Comparison of ENCODE assay signal across 9 cellular contexts in genomic region chr22:50563410-50564160, GRCh38. TPM values are rescaled to one million over a fixed set of nuclear protein-coding genes. Genes with fewer than 3 reads are reported as not detected.
DNase-seq lines count a peak whose midpoint lies in the region; ATAC-seq, FAIRE-seq and TF ChIP-seq lines count a peak whose summit lies in the region.
"Had no signal": no experiment of that assay in that cellular context is flagged by ENCODE, and none has a peak within 500 bp of the region (broad histone marks: within the 10 kb centered on the region; RNA-seq: fewer than 3 reads in every experiment).

No MANE protein-coding gene starts in this region.

- peak overlapping the region; percentile 59 for H3K4me3 ChIP-seq in WERI-Rb-1 (ENCODE audit: low read depth, low read length)
- peak overlapping the region; percentile 30 to 97 (median 64) for H3K4me3 ChIP-seq in heart left ventricle

- no peaks in the 10 kb centered on the region for H3K27me3 ChIP-seq in WERI-Rb-1 (ENCODE audit: insufficient read depth, low read depth, severe bottlenecking)
- no peaks in the 10 kb centered on the region for H3K27me3 ChIP-seq in heart left ventricle

- no peak for TF ChIP-seq CTCF in WERI-Rb-1 (IDR thresholded peaks at IDR 0.05; ENCODE audit: low read depth, low read length)
- TF ChIP-seq CTCF in heart left ventricle (IDR thresholded peaks at IDR 0.05): no peak

- intact Hi-C loops in heart left ventricle (cut with DNase I): loop anchor here in 2 of 10 donors (1.0 to 5.0 kb wide), 4 partner anchors 19 to 56 kb away; partner anchors contain the start of genes CHKB (in 1 of the 2), LMF2 (in 1 of the 2), NCAPH2 (in 1 of the 2) and SCO2 (in 1 of the 2)
- intact Hi-C loops in sciatic nerve (cut with DNase I): no loop called here

- peaks cover 0 to 17% (median 7%) of the 10 kb centered on the region in 12 donors for H3K4me1 ChIP-seq in heart left ventricle

- 25 to 33% (median 27%) methylated on average over 17 of the region's 17 CpGs for WGBS in heart left ventricle, 4 donors

- H3K27ac ChIP-seq in WERI-Rb-1: peak overlapping the region; percentile 30
- H3K27ac ChIP-seq in heart left ventricle: peak overlapping the region; percentile 65 to 96 (median 86)

- no peak for TF ChIP-seq POLR2A in heart left ventricle (IDR thresholded peaks at IDR 0.05)

- H3K9me3 ChIP-seq in WERI-Rb-1 (ENCODE audit: severe bottlenecking) (no peaks in the 10 kb centered on the region), heart left ventricle (no peaks in the 10 kb centered on the region)

- peak; percentile 14 for ATAC-seq in GM21528 (IDR thresholded peaks at IDR 0.05; ENCODE audit: low FRiP score, unreplicated experiment)
- peak; percentile 35 to 50 (median 42) for ATAC-seq in heart left ventricle
- peak; percentile 23 for ATAC-seq in sciatic nerve
- ATAC-seq in esophagus mucosa: no peak

- H3K36me3 ChIP-seq in WERI-Rb-1: peaks cover 8% of the 10 kb centered on the region
- peaks cover 0 to 15% (median 11%) of the 10 kb centered on the region in 9 donors for H3K36me3 ChIP-seq in heart left ventricle

- no peak for FAIRE-seq in frontal cortex (lab: Jason Lieb, UNC)

- no peak for DNase-seq in WERI-Rb-1
- DNase-seq in heart left ventricle: no peak
- no peak for DNase-seq in sciatic nerve (ENCODE audit: low spot score)
- no peak for DNase-seq in NCI-H446 treated with DMSO at 0.1 percent for 48 hours (lab: John Stamatoyannopoulos, UW)
- DNase-seq in NCI-H2227 treated with DMSO at 0.1 percent for 48 hours (lab: John Stamatoyannopoulos, UW): no peak
- DNase-seq in frontal cortex (ENCODE audit: low spot score in 2 of 2): no peak

RNA-seq across cellular contexts. Expression of gene SYCE3, which starts 0.9 kb away (rescaled TPM):
- not detected for total RNA-seq in heart left ventricle
- polyA plus RNA-seq in heart left ventricle: not detected
- not detected for total RNA-seq in sciatic nerve
- total RNA-seq in esophagus mucosa: not detected
- not detected for total RNA-seq in frontal cortex
- total RNA-seq: SK-MEL-5 had no signal

RNA-seq across cellular contexts. Expression of gene CPT1B, which starts 14.6 kb away (rescaled TPM):
- total RNA-seq in heart left ventricle (100 to 1,000 TPM; 115 to 467 (median 306) TPM), sciatic nerve (18.2 TPM), esophagus mucosa (12.1 TPM), frontal cortex (5.7 TPM)
- polyA plus RNA-seq in heart left ventricle: 100 to 1,000 TPM in 1 of 2 donors, 10 to 100 TPM in 1; 51.4 to 267 TPM

RNA-seq across cellular contexts. Expression of gene KLHDC7B, which starts 17.9 kb away (rescaled TPM):
- total RNA-seq in heart left ventricle (1 to 10 TPM in 1 of 9 donors, under 1 TPM in 3, not detected in 5; 0.08 to 1.3 (median 0.14) TPM), sciatic nerve (0.13 TPM), esophagus mucosa (0.20 TPM), frontal cortex (not detected)
- under 1 TPM in 1 of 2 donors, not detected in 1; 0.08 TPM for polyA plus RNA-seq in heart left ventricle

RNA-seq across cellular contexts. Expression of gene CHKB, which starts 19.1 kb away (rescaled TPM):
- total RNA-seq in heart left ventricle: 10 to 100 TPM; 23.3 to 54.6 (median 35.6) TPM
- polyA plus RNA-seq in heart left ventricle: 10 to 100 TPM; 16.7 to 77.1 TPM
- 73.9 TPM for total RNA-seq in sciatic nerve
- total RNA-seq in esophagus mucosa: 31.4 TPM
- total RNA-seq in frontal cortex: 28.1 TPM

RNA-seq across cellular contexts. Expression of gene TYMP, which starts 33.8 kb away (rescaled TPM):
- total RNA-seq in heart left ventricle (100 to 1,000 TPM in 1 of 9 donors, 10 to 100 TPM in 6, 1 to 10 TPM in 2; 8.3 to 198 (median 21.7) TPM), sciatic nerve (44.5 TPM), esophagus mucosa (86.0 TPM), frontal cortex (1.6 TPM)
- 10 to 100 TPM; 11.8 to 45.1 TPM for polyA plus RNA-seq in heart left ventricle
